In genomic region chr5:168404366-168404765, GRCh38 we compare ENCODE assay signal across 12 cellular contexts.
DNase-seq lines count a peak whose midpoint lies in the region; ATAC-seq and TF ChIP-seq lines count a peak whose summit lies in the region.
"Had no signal": no experiment of that assay in that cellular context is flagged by ENCODE, and none has a peak within 500 bp of the region (broad histone marks: within the 10 kb centered on the region; RNA-seq: fewer than 3 reads in every experiment).

No MANE protein-coding gene starts in this region.

- no peak overlapping the region for H2BK5ac ChIP-seq in neuronal stem cell (ENCODE audit: low read length)

- peak; percentile 69 for DNase-seq in COLO829 (ENCODE audit: low spot score)
- DNase-seq in SW480 (ENCODE audit: low spot score): peak; percentile 75
- DNase-seq in fibroblast of the aortic adventitia (ENCODE audit: low read depth): peak; percentile 58
- no peak for DNase-seq in neuronal stem cell (ENCODE audit: low spot score)
- no peak for DNase-seq in testis
- no peak for DNase-seq in cortex of kidney (lab: John Stamatoyannopoulos, UW)
- DNase-seq: activated B cell treated with CpG ODN at 0.5 μM for 24 hours; activated naive CD4-positive, alpha-beta T cell treated with anti-CD3 and anti-CD28 coated beads, Interleukin-2, amount 50 U/mL, for 16 hours; glutamatergic neuron had no signal

- H3K18ac ChIP-seq in neuronal stem cell (ENCODE audit: low read length): peak overlapping the region; percentile 94

- WGBS in neuronal stem cell (ENCODE audit: extremely low coverage in 2 of 2, insufficient read length in 2 of 2, insufficient replicate concordance in 1 of 2), 2 donors: no CpG with 5 or more reads among the region's 12 CpGs
- 47 to 48% methylated on average over 11 to 12 of the region's 12 CpGs for WGBS in testis, 2 donors

- peak overlapping the region; percentile 69 for H2AFZ ChIP-seq in neuronal stem cell (ENCODE audit: low read length)

- H3K4me3 ChIP-seq in fibroblast of the aortic adventitia (ENCODE audit: low read depth, low read length) (no peak overlapping the region), neuronal stem cell (ENCODE audit: low read length in 2 of 2) (no peak overlapping the region), testis (no peak overlapping the region)

- no peak for ATAC-seq in HG03045 (IDR thresholded peaks at IDR 0.05; ENCODE audit: unreplicated experiment)
- ATAC-seq in HG02970 (IDR thresholded peaks at IDR 0.05; ENCODE audit: low FRiP score, unreplicated experiment): no peak

- no peaks in the 10 kb centered on the region for H3K79me1 ChIP-seq in neuronal stem cell (ENCODE audit: low read depth, low read length)

- peak overlapping the region; percentile 21 for H2AK5ac ChIP-seq in neuronal stem cell (ENCODE audit: low read depth, low read length)

- H2BK120ac ChIP-seq in neuronal stem cell (ENCODE audit: low read depth, low read length): peak overlapping the region; percentile 45

- H4K8ac ChIP-seq in neuronal stem cell (ENCODE audit: low read depth, low read length): no peak overlapping the region

- TF ChIP-seq POLR2A in testis (IDR thresholded peaks at IDR 0.05): no peak

- H3K23ac ChIP-seq in neuronal stem cell (ENCODE audit: low read depth, low read length, poor library complexity): no peak overlapping the region

- H3K4me1 ChIP-seq in neuronal stem cell (ENCODE audit: control insufficient read depth in 2 of 2, insufficient read depth in 1 of 2, low read depth in 1 of 2, low read length in 2 of 2) (peaks cover 13 to 16% of the 10 kb centered on the region in 2 donors), testis (no peaks in the 10 kb centered on the region)

- TF ChIP-seq CTCF in fibroblast of the aortic adventitia (IDR thresholded peaks at IDR 0.05; ENCODE audit: insufficient read depth, low read length): no peak
- TF ChIP-seq CTCF in testis (IDR thresholded peaks at IDR 0.05): no peak

- H2BK12ac ChIP-seq in neuronal stem cell (ENCODE audit: low read length): peak overlapping the region; percentile 12

- peak overlapping the region; percentile 34 for H2BK15ac ChIP-seq in neuronal stem cell (ENCODE audit: low read length)

- no peak overlapping the region for H3K14ac ChIP-seq in neuronal stem cell (ENCODE audit: low read length)

- peak overlapping the region; percentile 82 for H3K27ac ChIP-seq in neuronal stem cell (replicated peaks; ENCODE audit: low read length)
- H3K27ac ChIP-seq in testis: no peak overlapping the region
- H3K27ac ChIP-seq: KMS-11 had no signal

- no peak overlapping the region for H3K4ac ChIP-seq in neuronal stem cell (ENCODE audit: low read length)

- no peak overlapping the region for H3K4me2 ChIP-seq in neuronal stem cell (ENCODE audit: insufficient read depth, low read length, poor library complexity, severe bottlenecking)
- H3K4me2 ChIP-seq: KMS-11 had no signal

- no peak overlapping the region for H3K9ac ChIP-seq in neuronal stem cell (ENCODE audit: low read depth, low read length, poor library complexity)
- H3K9ac ChIP-seq: KMS-11 had no signal

- peaks cover 7 to 15% of the 10 kb centered on the region in 2 donors for H3K36me3 ChIP-seq in neuronal stem cell (replicated peaks in 1 of 2; ENCODE audit: control insufficient read depth in 2 of 2, insufficient read depth in 2 of 2, low read length in 2 of 2)
- no peaks in the 10 kb centered on the region for H3K36me3 ChIP-seq in testis (ENCODE audit: low read depth, missing control alignments)

- H3K9me3 ChIP-seq in neuronal stem cell (replicated peaks in 1 of 2; ENCODE audit: control insufficient read depth in 2 of 2, insufficient read depth in 1 of 2, low read depth in 1 of 2, low read length in 2 of 2) (no peaks in the 10 kb centered on the region), testis (no peaks in the 10 kb centered on the region)

- H3K27me3 ChIP-seq in neuronal stem cell (ENCODE audit: control insufficient read depth in 3 of 3, insufficient read depth in 3 of 3, low read depth in 1 of 3, low read length in 3 of 3) (no peaks in the 10 kb centered on the region), testis (no peaks in the 10 kb centered on the region)

- H4K91ac ChIP-seq in neuronal stem cell (ENCODE audit: low read depth, low read length, poor library complexity): no peak overlapping the region

- intact Hi-C loops in testis (cut with DNase I; ENCODE audit: low total_unique reads): no loop called here

Comparison
In these comparisons a context has a peak if more than half of its experiments do, and no peak if none do; other contexts are left out.
1. DNase-seq: peak in COLO829 (single experiment), SW480 (single experiment) and fibroblast of the aortic adventitia (single experiment); none in neuronal stem cell (single experiment), testis (single experiment) and cortex of kidney (single experiment).